Comparison of ENCODE assay signal across 9 cellular contexts in the genomic region with DNA sequence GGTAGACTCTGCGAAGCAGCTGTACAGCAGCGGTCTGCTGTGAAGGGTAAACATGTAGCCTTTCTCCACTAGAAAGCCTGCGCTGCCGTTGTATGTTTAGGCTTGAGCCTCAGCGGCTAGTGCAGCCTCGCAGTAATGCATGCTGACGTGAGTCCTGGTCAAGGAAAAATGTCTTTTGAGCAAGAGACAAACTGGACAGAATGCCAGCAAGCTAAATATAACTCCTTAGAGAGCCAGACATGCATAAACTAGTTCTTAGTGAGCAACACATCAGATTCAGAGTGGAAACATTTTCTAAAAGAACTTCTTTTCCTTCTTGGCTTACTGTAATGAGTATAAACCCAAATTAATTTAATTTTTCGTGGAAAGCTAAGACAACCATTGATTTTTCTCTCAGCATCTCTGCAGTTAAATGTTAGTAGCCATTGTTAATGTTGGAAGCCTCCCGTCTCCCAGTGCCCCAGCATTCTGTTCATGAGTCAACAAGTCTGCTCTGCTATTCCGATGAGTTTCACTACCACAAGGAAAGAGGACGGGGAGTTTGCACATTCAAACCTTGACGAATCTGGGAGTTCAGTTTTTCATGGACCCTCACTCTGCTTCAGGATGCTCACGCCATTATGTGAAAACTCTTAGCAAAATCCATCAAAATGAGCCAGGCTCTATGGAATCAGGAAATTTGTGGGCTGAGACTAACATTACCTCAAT. TPM values are rescaled to one million over a fixed set of nuclear protein-coding genes. Genes with fewer than 3 reads are reported as not detected.
DNase-seq lines count a peak whose midpoint lies in the region; ATAC-seq and TF ChIP-seq lines count a peak whose summit lies in the region.
"Had no signal": no experiment of that assay in that cellular context is flagged by ENCODE, and none has a peak within 500 bp of the region (broad histone marks: within the 10 kb centered on the region; RNA-seq: fewer than 3 reads in every experiment).

No MANE protein-coding gene starts in this region.

- H3K4me1 ChIP-seq in heart left ventricle = peaks cover 6 to 63% (median 42%) of the 10 kb centered on the region in 12 donors

- TF ChIP-seq CTCF in heart left ventricle (IDR thresholded peaks at IDR 0.05) = no peak

- POLR2A ChIA-PET in activated CD4-positive, alpha-beta memory T cell treated with anti-CD3 and anti-CD28 coated beads for 36 hours (lab: Charles Lee) = interaction anchor here (0.7 kb wide), 1 partner anchor 28 kb away, joined by 3 read pairs; no protein-coding TSS in a partner anchor

- peaks cover 9% of the 10 kb centered on the region for H3K36me3 Mint-ChIP-seq in stimulated activated memory B cell treated with anti-CD40 and anti-IgM and Interleukin-4, amounts not matched to agents 10 μg/mL and 1 μg/mL and 100 μg/mL, for 72 hours
- peaks cover 5% of the 10 kb centered on the region for H3K36me3 Mint-ChIP-seq in activated CD4-positive, alpha-beta memory T cell treated with anti-CD3 and anti-CD28 coated beads for 36 hours

- peak overlapping the region; percentile 70 to 92 (median 84) for H3K27ac ChIP-seq in heart left ventricle

- H3K27ac Mint-ChIP-seq in stimulated activated memory B cell treated with anti-CD40 and anti-IgM and Interleukin-4, amounts not matched to agents 10 μg/mL and 1 μg/mL and 100 μg/mL, for 72 hours = no peak overlapping the region
- no peak overlapping the region for H3K27ac Mint-ChIP-seq in activated CD4-positive, alpha-beta memory T cell treated with anti-CD3 and anti-CD28 coated beads for 36 hours
- H3K27ac Mint-ChIP-seq: stimulated activated naive CD8-positive, alpha-beta T cell treated with anti-CD3 and anti-CD28 coated beads, Interleukin-15, Interleukin-2, amounts not matched to agents 100 ng/mL and 50 ng/mL, for 24 hours had no signal

- 12 to 26% (median 17%) methylated on average over 13 of the region's 13 CpGs for WGBS in heart left ventricle, 4 donors

- H3K4me3 ChIP-seq in heart left ventricle = peak overlapping the region in 10 of 12 donors; percentile 13 to 43 (median 29)

- H3K27me3 Mint-ChIP-seq in stimulated activated memory B cell treated with anti-CD40 and anti-IgM and Interleukin-4, amounts not matched to agents 10 μg/mL and 1 μg/mL and 100 μg/mL, for 72 hours = no peaks in the 10 kb centered on the region
- H3K27me3 Mint-ChIP-seq in activated CD4-positive, alpha-beta memory T cell treated with anti-CD3 and anti-CD28 coated beads for 36 hours = peaks cover 17% of the 10 kb centered on the region

- H3K36me3 ChIP-seq in heart left ventricle = no peaks in the 10 kb centered on the region

- CTCF ChIA-PET in activated CD4-positive, alpha-beta memory T cell treated with anti-CD3 and anti-CD28 coated beads for 36 hours (lab: Charles Lee) = interaction anchor here (1.2 kb wide), 1 partner anchor 19 kb away, joined by 3 read pairs; no protein-coding TSS in a partner anchor

- no peaks in the 10 kb centered on the region for H3K9me3 ChIP-seq in heart left ventricle

- peaks cover 21% of the 10 kb centered on the region for H3K4me1 Mint-ChIP-seq in stimulated activated memory B cell treated with anti-CD40 and anti-IgM and Interleukin-4, amounts not matched to agents 10 μg/mL and 1 μg/mL and 100 μg/mL, for 72 hours
- peaks cover 3% of the 10 kb centered on the region for H3K4me1 Mint-ChIP-seq in activated CD4-positive, alpha-beta memory T cell treated with anti-CD3 and anti-CD28 coated beads for 36 hours (ENCODE audit: low read depth)

- peak; percentile 78 to 89 (median 82) for ATAC-seq in heart left ventricle
- ATAC-seq in stimulated activated memory B cell treated with anti-CD40 and anti-IgM and Interleukin-4, amounts not matched to agents 10 μg/mL and 1 μg/mL and 100 μg/mL, for 72 hours = no peak

- H3K9me3 Mint-ChIP-seq in stimulated activated memory B cell treated with anti-CD40 and anti-IgM and Interleukin-4, amounts not matched to agents 10 μg/mL and 1 μg/mL and 100 μg/mL, for 72 hours = no peaks in the 10 kb centered on the region
- no peaks in the 10 kb centered on the region for H3K9me3 Mint-ChIP-seq in activated CD4-positive, alpha-beta memory T cell treated with anti-CD3 and anti-CD28 coated beads for 36 hours
- H3K9me3 Mint-ChIP-seq: stimulated activated naive CD8-positive, alpha-beta T cell treated with anti-CD3 and anti-CD28 coated beads, Interleukin-15, Interleukin-2, amounts not matched to agents 100 ng/mL and 50 ng/mL, for 24 hours had no signal

- intact Hi-C loops in heart left ventricle (cut with DNase I) = loop anchor here in 3 of 10 donors (5.0 kb wide), 3 partner anchors 48 to 68 kb away; a partner anchor contains a TSS
- intact Hi-C loops in activated CD4-positive, alpha-beta memory T cell treated with anti-CD3 and anti-CD28 coated beads for 36 hours (cut with micrococcal nuclease) = no loop called here

- no peak overlapping the region for H3K4me3 Mint-ChIP-seq in stimulated activated memory B cell treated with anti-CD40 and anti-IgM and Interleukin-4, amounts not matched to agents 10 μg/mL and 1 μg/mL and 100 μg/mL, for 72 hours
- H3K4me3 Mint-ChIP-seq in activated CD4-positive, alpha-beta memory T cell treated with anti-CD3 and anti-CD28 coated beads for 36 hours = no peak overlapping the region
- H3K4me3 Mint-ChIP-seq: stimulated activated naive CD8-positive, alpha-beta T cell treated with anti-CD3 and anti-CD28 coated beads, Interleukin-15, Interleukin-2, amounts not matched to agents 100 ng/mL and 50 ng/mL, for 24 hours had no signal

- peaks cover 0 to 5% (median 0%) of the 10 kb centered on the region in 9 donors for H3K27me3 ChIP-seq in heart left ventricle

- TF ChIP-seq POLR2A in heart left ventricle (IDR thresholded peaks at IDR 0.05) = no peak

- DNase-seq in EL (peak; percentile 61), astrocyte of the hippocampus (ENCODE audit: low read depth, low spot score) (peak; percentile 96), heart left ventricle (peak; percentile 62 to 80 (median 69)), putamen (ENCODE audit: low spot score) (peak; percentile 76), NCI-H1436 treated with DMSO at 0.1 percent for 48 hours (lab: John Stamatoyannopoulos, UW) (no peak)
- no peak for DNase-seq in activated CD4-positive, alpha-beta memory T cell treated with anti-CD3 and anti-CD28 coated beads for 36 hours
- DNase-seq in activated CD8-positive, alpha-beta memory T cell treated with anti-CD3 and anti-CD28 coated beads, Interleukin-2, amount 50 U/mL, for 48 hours = no peak

RNA-seq across cellular contexts. Expression of a gene that starts 51.4 kb away (rescaled TPM):
- 10 to 100 TPM; 23.4 to 56.9 (median 34.3) TPM for total RNA-seq in heart left ventricle
- polyA plus RNA-seq in heart left ventricle = 10 to 100 TPM; 11.9 to 18.5 TPM
- total RNA-seq in activated CD4-positive, alpha-beta memory T cell treated with anti-CD3 and anti-CD28 coated beads for 36 hours = 1 to 10 TPM; 6.3 to 9.0 TPM

Comparison
In these comparisons a context has a peak if more than half of its experiments do, and no peak if none do; other contexts are left out.
1. DNase-seq: peak in EL (single experiment), astrocyte of the hippocampus (single experiment), heart left ventricle (5 of 5) and putamen (single experiment); none in NCI-H1436 treated with DMSO at 0.1 percent for 48 hours (single experiment), activated CD4-positive, alpha-beta memory T cell treated with anti-CD3 and anti-CD28 coated beads for 36 hours (single experiment) and activated CD8-positive, alpha-beta memory T cell treated with anti-CD3 and anti-CD28 coated beads, Interleukin-2, amount 50 U/mL, for 48 hours (single experiment).